In the genomic region with DNA sequence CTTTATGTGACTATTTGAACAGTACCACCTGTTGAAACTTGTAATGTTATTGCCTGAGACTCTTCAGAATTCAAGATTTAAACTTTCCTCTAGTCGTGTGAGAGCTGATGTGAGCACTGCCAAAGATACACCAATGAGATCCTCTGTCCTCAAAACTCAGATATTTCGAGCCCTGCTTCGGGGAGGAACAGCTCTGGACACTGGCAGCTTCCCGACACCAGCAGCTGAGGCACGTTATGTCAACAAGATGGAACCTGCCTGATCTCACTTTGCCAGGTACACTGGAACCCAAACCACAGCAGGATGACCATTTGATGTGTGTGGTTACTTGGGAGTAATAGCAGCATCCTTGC, we compare ENCODE assay signal across 21 cellular contexts.
"Had no signal": no experiment of that assay in that cellular context is flagged by ENCODE, and none has a peak within 500 bp of the region (broad histone marks: within the 10 kb centered on the region; RNA-seq: fewer than 3 reads in every experiment).

No MANE protein-coding gene starts in this region.

- H3K27ac ChIP-seq: tibial artery had no signal

- ATAC-seq: activated CD8-positive, alpha-beta memory T cell treated with anti-CD3 and anti-CD28 coated beads, Interleukin-2, amount 10 ng/mL, durations not matched to agents 7 days and 5 days; activated T-helper 17 cell treated with anti-CD3 and anti-CD28 coated beads, Interleukin-2, amount 50 U/mL, for 72 hours; effector memory CD8-positive, alpha-beta T cell; naive thymus-derived CD8-positive, alpha-beta T cell; T-cell had no signal

- DNase-seq: activated B cell treated with CpG ODN at 0.5 μM for 24 hours; activated CD4-positive, alpha-beta memory T cell treated with anti-CD3 and anti-CD28 coated beads, Interleukin-2, amount 10 ng/mL, durations not matched to agents 7 days and 5 days; activated CD4-positive, alpha-beta T cell treated with anti-CD3 and anti-CD28 coated beads for 48 hours; activated CD8-positive, alpha-beta memory T cell treated with anti-CD3 and anti-CD28 coated beads, Interleukin-2, amount 10 ng/mL, durations not matched to agents 7 days and 5 days; activated naive CD4-positive, alpha-beta T cell; activated naive CD8-positive, alpha-beta T cell treated with anti-CD3 and anti-CD28 coated beads for 36 hours; amniotic stem cell; caudate nucleus; effector memory CD8-positive, alpha-beta T cell; hypothalamus; kidney; mesenchymal stem cell; naive thymus-derived CD8-positive, alpha-beta T cell; stimulated activated CD4-positive, alpha-beta T cell treated with anti-CD3 and anti-CD28 coated beads, Interleukin-2, amount 100 ng/mL, for 24 hours; stimulated activated naive CD4-positive, alpha-beta T cell treated with Interleukin-2 at 50 U/mL for 16 hours; substantia nigra; T-cell; T-helper 9 cell; tibial artery had no signal

- H3K36me3 ChIP-seq: ovary, tibial artery had no signal

- H3K9me3 ChIP-seq: ovary, tibial artery had no signal

- FAIRE-seq: kidney had no signal

- H3K4me1 ChIP-seq: tibial artery had no signal

- H3K27me3 ChIP-seq: ovary, tibial artery had no signal

- H3K4me3 ChIP-seq: ovary, tibial artery had no signal
